In the genomic region with DNA sequence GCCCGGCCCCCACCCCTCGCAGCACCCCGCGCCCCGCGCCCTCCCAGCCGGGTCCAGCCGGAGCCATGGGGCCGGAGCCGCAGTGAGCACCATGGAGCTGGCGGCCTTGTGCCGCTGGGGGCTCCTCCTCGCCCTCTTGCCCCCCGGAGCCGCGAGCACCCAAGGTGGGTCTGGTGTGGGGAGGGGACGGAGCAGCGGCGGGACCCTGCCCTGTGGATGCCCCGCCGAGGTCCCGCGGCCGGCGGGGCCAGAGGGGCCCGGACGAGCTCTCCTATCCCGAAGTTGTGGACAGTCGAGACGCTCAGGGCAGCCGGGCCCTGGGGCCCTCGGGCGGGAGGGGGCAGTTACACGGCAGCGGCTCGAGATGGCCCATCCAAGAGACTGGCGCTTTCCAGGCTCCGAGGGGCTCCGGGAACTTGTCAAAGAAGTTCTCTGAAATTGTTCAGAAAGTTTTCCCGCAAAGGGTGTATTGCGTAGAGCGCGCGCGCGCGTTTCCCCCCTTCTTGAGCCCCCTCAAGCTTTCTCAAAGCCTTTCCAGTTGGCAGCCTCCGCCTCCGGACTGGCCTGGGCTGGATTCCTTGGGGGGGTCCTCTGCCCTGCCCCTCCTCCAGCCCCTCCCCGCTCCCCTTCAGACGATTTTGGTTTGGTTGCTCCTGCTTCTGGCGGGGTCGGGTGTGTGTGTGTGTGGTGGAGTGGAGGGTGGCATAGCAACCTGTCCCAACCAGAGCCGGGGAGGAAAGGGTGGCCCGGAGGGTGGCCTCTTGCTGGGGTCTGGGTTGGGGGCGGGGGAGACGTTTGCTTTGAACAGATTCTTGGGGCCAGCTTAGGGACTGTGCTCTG, we compare ENCODE assay signal across 8 cellular contexts. TPM values are rescaled to one million over a fixed set of nuclear protein-coding genes. Genes with fewer than 3 reads are reported as not detected.
DNase-seq lines count a peak whose midpoint lies in the region; ATAC-seq and TF ChIP-seq lines count a peak whose summit lies in the region.

No MANE protein-coding gene starts in this region.

- ATAC-seq in left lobe of liver (peak; percentile 29), HG03520 (IDR thresholded peaks at IDR 0.05; ENCODE audit: unreplicated experiment) (no peak)

- H3K27me3 ChIP-seq in dorsolateral prefrontal cortex (peaks cover 0 to 52% (median 21%) of the 10 kb centered on the region in 45 donors), stomach smooth muscle (ENCODE audit: control insufficient read depth in 1 of 2, insufficient read depth in 2 of 2, low read length in 2 of 2) (no peaks in the 10 kb centered on the region)

- in situ Hi-C loops in G401 (cut with HindIII; ENCODE audit: low sequenced_read_pairs) = no loop called here

- TF ChIP-seq CTCF in HFF-Myc (IDR thresholded peaks at IDR 0.05; ENCODE audit: low read depth, low read length, missing control alignments) (no peak), dorsolateral prefrontal cortex (IDR thresholded peaks at IDR 0.05 in 54 of 56, conservative IDR thresholded peaks at IDR 0.05 in 2 of 56; ENCODE audit: low read depth in 1 of 56, partially characterized antibody in 56 of 56) (no peak)

- H3K9me3 ChIP-seq in stomach smooth muscle (ENCODE audit: control insufficient read depth in 2 of 2, low read length in 2 of 2) = no peaks in the 10 kb centered on the region

- DNase-seq in HFF-Myc (ENCODE audit: extremely low read depth, low read depth) (no peak), dorsolateral prefrontal cortex (no peak), left lobe of liver (ENCODE audit: low spot score) (no peak), G401 (ENCODE audit: low spot score) (no peak), COLO829 (ENCODE audit: low spot score) (no peak)
- no peak for DNase-seq in activated CD4-positive, alpha-beta T cell treated with anti-CD3 and anti-CD28 coated beads for 4 hours

- H3K9ac ChIP-seq in stomach smooth muscle (ENCODE audit: low read length in 2 of 2) = peak overlapping the region; percentile 73 to 78

- H3K27ac ChIP-seq in dorsolateral prefrontal cortex (peak overlapping the region in 10 of 59 donors; percentile 8 to 77 (median 36)), stomach smooth muscle (ENCODE audit: low read length) (peak overlapping the region; percentile 62)

- intact Hi-C loops in dorsolateral prefrontal cortex (cut with DNase I) = no loop called here

- H3K4me3 ChIP-seq in HFF-Myc (replicated peaks; ENCODE audit: low read depth, low read length) (peak overlapping the region; percentile 67), dorsolateral prefrontal cortex (peak overlapping the region; percentile 10 to 68 (median 51)), stomach smooth muscle (ENCODE audit: low read length in 2 of 2) (peak overlapping the region; percentile 72 to 79)

- H3K4me1 ChIP-seq in stomach smooth muscle (ENCODE audit: control insufficient read depth, insufficient read depth, low read length) = peaks cover 32% of the 10 kb centered on the region

- no peaks in the 10 kb centered on the region for H3K36me3 ChIP-seq in stomach smooth muscle (ENCODE audit: control insufficient read depth in 2 of 2, insufficient read depth in 2 of 2, low read length in 2 of 2)

RNA-seq across cellular contexts. Expression of gene ERBB2, which starts 0.5 kb away (rescaled TPM):
- total RNA-seq in dorsolateral prefrontal cortex (10 to 100 TPM in 110 of 120 experiments, 1 to 10 TPM in 10; 7.9 to 41.1 (median 16.5) TPM), left lobe of liver (23.1 TPM)
- total RNA-seq in G401 (2014; rRNA removed; shearing (Covaris generic)) = 41.1 and 44.7 TPM in 2 replicates

RNA-seq across cellular contexts. Expression of gene PGAP3, which starts 12.5 kb away (rescaled TPM):
- 10 to 100 TPM; 14.2 to 41.1 (median 27.6) TPM for total RNA-seq in dorsolateral prefrontal cortex
- total RNA-seq in left lobe of liver = 23.8 TPM
- total RNA-seq in G401 (2014; rRNA removed; shearing (Covaris generic)) = 10.3 and 13.5 TPM in 2 replicates

RNA-seq across cellular contexts. Expression of gene MIEN1, which starts 30.0 kb away (rescaled TPM):
- total RNA-seq in dorsolateral prefrontal cortex = 10 to 100 TPM; 37.4 to 67.6 (median 52.1) TPM
- total RNA-seq in left lobe of liver = 25.2 TPM
- total RNA-seq in G401 (2014; rRNA removed; shearing (Covaris generic)) = 28.0 and 61.8 TPM in 2 replicates

RNA-seq across cellular contexts. Expression of gene PNMT, which starts 32.1 kb away (rescaled TPM):
- total RNA-seq in dorsolateral prefrontal cortex (10 to 100 TPM in 15 of 120 experiments, 1 to 10 TPM in 105; 1.4 to 15.3 (median 6.7) TPM), left lobe of liver (0.45 TPM)
- total RNA-seq in G401 (2014; rRNA removed; shearing (Covaris generic)) = not detected in 2 replicates

RNA-seq across cellular contexts. Expression of gene TCAP, which starts 35.2 kb away (rescaled TPM):
- 10 to 100 TPM in 8 of 120 experiments, 1 to 10 TPM in 112; 1.6 to 14.9 (median 4.8) TPM for total RNA-seq in dorsolateral prefrontal cortex
- total RNA-seq in left lobe of liver = 0.55 TPM
- 0.43 and 0.44 TPM in 2 replicates for total RNA-seq in G401 (2014; rRNA removed; shearing (Covaris generic))
